In genomic region chr3:167938516-167938915, GRCh38 we compare ENCODE assay signal across 7 cellular contexts.
"Had no signal": no experiment of that assay in that cellular context is flagged by ENCODE, and none has a peak within 500 bp of the region (broad histone marks: within the 10 kb centered on the region; RNA-seq: fewer than 3 reads in every experiment).

No MANE protein-coding gene starts in this region.

- H2AFZ ChIP-seq: GM23248 had no signal

- H3K4me2 ChIP-seq: KMS-11 had no signal

- H3K27ac ChIP-seq: GM23248, KMS-11 had no signal

- H3K9ac ChIP-seq: GM23248, KMS-11 had no signal

- H3K4me3 ChIP-seq: GM23248 had no signal

- FAIRE-seq: HTR-8/SVneo had no signal

- DNase-seq: GM23248, GOT3, H9, HCEC 1CT, KBM-7 had no signal
